In the genomic region with DNA sequence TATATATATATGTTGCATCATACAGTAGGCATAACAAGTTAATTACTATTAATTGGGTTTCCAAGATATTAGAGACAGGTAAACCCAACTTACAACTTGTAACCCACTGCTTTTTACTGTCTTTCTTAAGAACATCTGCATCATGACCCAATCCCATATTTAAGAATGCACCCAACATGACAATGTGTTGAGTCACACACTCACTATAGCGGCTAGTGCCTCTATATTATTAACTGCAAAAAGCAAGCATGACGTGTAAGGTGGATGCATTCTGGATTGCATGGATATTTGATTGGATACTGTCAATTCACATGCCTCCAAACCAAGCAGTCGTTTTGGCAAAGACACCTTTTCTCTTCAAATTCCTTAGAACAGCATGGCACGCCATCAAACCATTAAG, we compare ENCODE assay signal across 23 cellular contexts.
DNase-seq lines count a peak whose midpoint lies in the region; ATAC-seq and TF ChIP-seq lines count a peak whose summit lies in the region.
"Had no signal": no experiment of that assay in that cellular context is flagged by ENCODE, and none has a peak within 500 bp of the region (broad histone marks: within the 10 kb centered on the region; RNA-seq: fewer than 3 reads in every experiment).

No MANE protein-coding gene starts in this region.

- no peaks in the 10 kb centered on the region for H3K27me3 ChIP-seq in suprapubic skin
- H3K27me3 ChIP-seq: ascending aorta, thyroid gland had no signal

- no peaks in the 10 kb centered on the region for H3K36me3 Mint-ChIP-seq in HFFc6 (ENCODE audit: low read depth)
- H3K36me3 Mint-ChIP-seq: activated naive CD4-positive, alpha-beta T cell treated with anti-CD3 and anti-CD28 coated beads, Interleukin-2, amount 50 U/mL, for 24 hours; CD8-positive, alpha-beta T cell; immature natural killer cell had no signal

- TF ChIP-seq POLR2A in suprapubic skin (IDR thresholded peaks at IDR 0.05): no peak

- no peak for TF ChIP-seq EP300 in suprapubic skin (IDR thresholded peaks at IDR 0.05)

- no peaks in the 10 kb centered on the region for H3K36me3 ChIP-seq in suprapubic skin
- H3K36me3 ChIP-seq: ascending aorta, lower lobe of right lung, prostate gland, thyroid gland had no signal

- DNase-seq in AG04449 (ENCODE audit: low read depth, low spot score): peak; percentile 10
- peak; percentile 46 for DNase-seq in HFFc6
- peak; percentile 73 for DNase-seq in RPMI7951 (ENCODE audit: low read depth)
- peak; percentile 4 for DNase-seq in fibroblast of peridontal ligament (ENCODE audit: extremely low read depth)
- no peak for DNase-seq in cerebellum (ENCODE audit: low spot score)
- no peak for DNase-seq in anterior cingulate cortex (lab: John Stamatoyannopoulos, UW)
- no peak for DNase-seq in suprapubic skin (ENCODE audit: low spot score in 2 of 2)
- DNase-seq: activated CD4-positive, alpha-beta T cell treated with anti-CD3 and anti-CD28 coated beads for 1 hour; CD8-positive, alpha-beta T cell; immature natural killer cell; lower lobe of right lung; NCI-H1694 treated with DMSO at 0.1 percent for 48 hours; NCI-H774; stimulated activated CD4-positive, alpha-beta T cell treated with anti-CD3 and anti-CD28 coated beads, Interleukin-2, amount 100 ng/mL, for 24 hours; stimulated activated naive CD4-positive, alpha-beta T cell; T1000; thyroid gland had no signal

- no peak overlapping the region for H3K27ac ChIP-seq in suprapubic skin
- H3K27ac ChIP-seq: ascending aorta, lower lobe of right lung, prostate gland, skin epidermis, thyroid gland had no signal

- 83% methylated on average over 4 of the region's 4 CpGs for WGBS in suprapubic skin

- H3K4me3 ChIP-seq in AG04449 (ENCODE audit: low read depth, low read length): no peak overlapping the region
- H3K4me3 ChIP-seq in suprapubic skin: no peak overlapping the region
- H3K4me3 ChIP-seq: ascending aorta, lower lobe of right lung, prostate gland, skin epidermis, thyroid gland had no signal

- peaks cover 5% of the 10 kb centered on the region for H3K27me3 Mint-ChIP-seq in HFFc6 (ENCODE audit: insufficient read depth)
- H3K27me3 Mint-ChIP-seq: activated naive CD4-positive, alpha-beta T cell treated with anti-CD3 and anti-CD28 coated beads, Interleukin-2, amount 50 U/mL, for 24 hours had no signal

- no peak overlapping the region for H3K27ac Mint-ChIP-seq in HFFc6
- H3K27ac Mint-ChIP-seq: activated naive CD4-positive, alpha-beta T cell treated with anti-CD3 and anti-CD28 coated beads, Interleukin-2, amount 50 U/mL, for 24 hours; CD8-positive, alpha-beta T cell; immature natural killer cell had no signal

- H3K9me3 Mint-ChIP-seq in HFFc6: no peaks in the 10 kb centered on the region; the same call in none of the 2 replicates

- no peaks in the 10 kb centered on the region for H3K4me1 ChIP-seq in suprapubic skin
- H3K4me1 ChIP-seq: ascending aorta, lower lobe of right lung, prostate gland had no signal

- ATAC-seq in GM19395 (IDR thresholded peaks at IDR 0.05; ENCODE audit: unreplicated experiment): no peak
- ATAC-seq: CD8-positive, alpha-beta T cell; lower lobe of right lung; SK-N-SH treated with all-trans-retinoic acid at 6 μM for 48 hours had no signal

- CTCF ChIA-PET in AG04449 (lab: Yijun Ruan, JAX): no interaction called here

- no peaks in the 10 kb centered on the region for H3K9me3 ChIP-seq in suprapubic skin
- H3K9me3 ChIP-seq: ascending aorta, lower lobe of right lung, prostate gland, thyroid gland had no signal

- peaks cover 13% of the 10 kb centered on the region; the same call in 1 of the 2 replicates for H3K4me1 Mint-ChIP-seq in HFFc6 (ENCODE audit: low read depth)
- H3K4me1 Mint-ChIP-seq: activated naive CD4-positive, alpha-beta T cell treated with anti-CD3 and anti-CD28 coated beads, Interleukin-2, amount 50 U/mL, for 24 hours; immature natural killer cell had no signal

- no peak overlapping the region for H3K4me3 Mint-ChIP-seq in HFFc6
- H3K4me3 Mint-ChIP-seq: activated naive CD4-positive, alpha-beta T cell treated with anti-CD3 and anti-CD28 coated beads, Interleukin-2, amount 50 U/mL, for 24 hours; CD8-positive, alpha-beta T cell; immature natural killer cell had no signal

- POLR2A ChIA-PET in AG04449 (lab: Yijun Ruan, JAX): no interaction called here

- TF ChIP-seq CTCF in AG04449 (IDR thresholded peaks at IDR 0.05; ENCODE audit: insufficient read depth, low read length, missing control alignments) (no peak), HFFc6 (IDR thresholded peaks at IDR 0.05) (no peak), suprapubic skin (IDR thresholded peaks at IDR 0.05) (no peak)

Comparison
In these comparisons a context has a peak if more than half of its experiments do, and no peak if none do; other contexts are left out.
1. DNase-seq: peak in AG04449 (single experiment), HFFc6 (single experiment), RPMI7951 (single experiment) and fibroblast of peridontal ligament (single experiment); none in cerebellum (single experiment), anterior cingulate cortex (0 of 58) and suprapubic skin (0 of 2).